29 cellular contexts compared by ENCODE assay signal in the genomic region with DNA sequence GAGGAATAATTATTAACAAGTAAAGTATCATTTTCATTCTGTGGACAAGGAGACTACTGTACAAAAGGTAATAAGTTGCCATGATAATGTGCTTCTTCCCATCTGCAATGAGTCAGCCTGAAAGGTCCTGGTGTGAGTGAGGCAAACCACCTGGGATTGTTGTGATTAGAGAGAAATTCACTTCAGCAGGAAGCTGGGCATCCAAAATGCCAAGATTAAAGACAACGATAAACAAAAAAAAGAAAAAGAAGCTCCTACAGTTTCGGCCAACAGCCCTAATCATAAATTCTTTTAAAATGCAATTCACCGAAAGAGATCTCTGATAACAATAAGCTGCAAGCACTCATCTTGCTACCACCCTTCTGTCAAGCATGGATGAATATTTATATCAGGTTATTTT.
DNase-seq lines count a peak whose midpoint lies in the region; ATAC-seq and TF ChIP-seq lines count a peak whose summit lies in the region.
"Had no signal": no experiment of that assay in that cellular context is flagged by ENCODE, and none has a peak within 500 bp of the region (broad histone marks: within the 10 kb centered on the region; RNA-seq: fewer than 3 reads in every experiment).

No MANE protein-coding gene starts in this region.

- no peaks in the 10 kb centered on the region for H4K20me1 ChIP-seq in neural progenitor cell (ENCODE audit: low read depth)

- peaks cover 3% of the 10 kb centered on the region for H3K9me3 Mint-ChIP-seq in neural progenitor cell

- H3K4me2 ChIP-seq in neural progenitor cell, result no peak overlapping the region

- H3K27me3 Mint-ChIP-seq in neural progenitor cell (ENCODE audit: insufficient read depth, low read depth), result no peaks in the 10 kb centered on the region
- H3K27me3 Mint-ChIP-seq: IgD-negative memory B cell had no signal

- no peaks in the 10 kb centered on the region for H3K27me3 ChIP-seq in neural progenitor cell
- H3K27me3 ChIP-seq in heart right ventricle, result no peaks in the 10 kb centered on the region
- H3K27me3 ChIP-seq: brain microvascular endothelial cell had no signal

- H3K27ac ChIP-seq in neural progenitor cell (no peak overlapping the region), heart right ventricle (no peak overlapping the region)
- H3K27ac ChIP-seq: brain microvascular endothelial cell, WERI-Rb-1 had no signal

- TF ChIP-seq CTCF in neural progenitor cell (IDR thresholded peaks at IDR 0.05), result no peak
- TF ChIP-seq CTCF in heart right ventricle (IDR thresholded peaks at IDR 0.05), result no peak

- H3K36me3 Mint-ChIP-seq in neural progenitor cell, result no peaks in the 10 kb centered on the region
- H3K36me3 Mint-ChIP-seq: CD14-positive monocyte, IgD-negative memory B cell, naive B cell had no signal

- intact Hi-C loops in heart right ventricle (cut with DNase I), result no loop called here

- peaks cover 3% of the 10 kb centered on the region for H3K4me1 Mint-ChIP-seq in neural progenitor cell
- H3K4me1 Mint-ChIP-seq: CD14-positive monocyte, naive B cell had no signal

- no peaks in the 10 kb centered on the region for H3K4me1 ChIP-seq in neural progenitor cell
- no peaks in the 10 kb centered on the region for H3K4me1 ChIP-seq in heart right ventricle
- H3K4me1 ChIP-seq: Caco-2 had no signal

- no peak overlapping the region for H3K9ac ChIP-seq in neural progenitor cell

- no peak overlapping the region for H3K4me3 ChIP-seq in neural progenitor cell
- H3K4me3 ChIP-seq in heart right ventricle, result no peak overlapping the region
- H3K4me3 ChIP-seq: HAP-1 had no signal

- no peaks in the 10 kb centered on the region for H3K79me2 ChIP-seq in neural progenitor cell (ENCODE audit: low read depth)

- H3K4me3 Mint-ChIP-seq in neural progenitor cell, result no peak overlapping the region
- H3K4me3 Mint-ChIP-seq: CD14-positive monocyte, IgD-negative memory B cell, naive B cell had no signal

- peak; percentile 8 for DNase-seq in NCI-H146 (lab: John Stamatoyannopoulos, UW)
- DNase-seq in NCI-H146 treated with DMSO at 0.1 percent for 48 hours (lab: John Stamatoyannopoulos, UW; ENCODE audit: unreplicated experiment), result no peak
- DNase-seq in kidney glomerular epithelial cell (lab: John Stamatoyannopoulos, UW), result peak; percentile 63
- DNase-seq in ureter (ENCODE audit: low spot score), result no peak
- DNase-seq in neural progenitor cell (ENCODE audit: low spot score), result no peak
- DNase-seq in DMS79 (lab: John Stamatoyannopoulos, UW), result no peak
- DNase-seq in heart right ventricle, result no peak
- DNase-seq: 8988T; activated CD4-positive, alpha-beta T cell treated with anti-CD3 and anti-CD28 coated beads for 4 hours; activated naive CD4-positive, alpha-beta T cell treated with anti-CD3 and anti-CD28 coated beads, Interleukin-2, amount 50 U/mL, for 16 hours; activated T-cell treated with anti-CD3 and anti-CD28 coated beads for 4 hours; brain microvascular endothelial cell; Caco-2; DND-41; left ventricle myocardium superior; MV-4-11; naive B cell; NCI-H1436 treated with DMSO at 0.1 percent for 48 hours; NCI-H748 treated with DMSO at 0.1 percent for 48 hours; SIG-M5; stimulated activated CD4-positive, alpha-beta T cell treated with anti-CD3 and anti-CD28 coated beads, Interleukin-4, amount 100 ng/mL, for 24 hours; T-helper 9 cell; trophoblast cell; WERI-Rb-1 had no signal

- H3K27ac Mint-ChIP-seq in neural progenitor cell, result no peak overlapping the region
- H3K27ac Mint-ChIP-seq: activated T-helper 2 cell treated with anti-CD3 and anti-CD28 coated beads, Interferon-gamma antibody, Interleukin-2, Interleukin-4, amounts not matched to agents 10 μg/mL and 5 μg/mL and 100 μg/mL, durations not matched to agents 14 hours and 24 hours and 36 hours; CD14-positive monocyte; IgD-negative memory B cell; naive B cell had no signal

- WGBS in heart right ventricle, 2 donors, result 50 to 52% methylated on average over 3 of the region's 3 CpGs

- H3K36me3 ChIP-seq in neural progenitor cell (no peaks in the 10 kb centered on the region), heart right ventricle (no peaks in the 10 kb centered on the region)
- H3K36me3 ChIP-seq: brain microvascular endothelial cell, HAP-1, WERI-Rb-1 had no signal

- H3K9me3 ChIP-seq in neural progenitor cell (ENCODE audit: low read depth), result peaks cover 2% of the 10 kb centered on the region
- peaks cover 0 to 10% (median 7%) of the 10 kb centered on the region in 11 donors for H3K9me3 ChIP-seq in heart right ventricle
- H3K9me3 ChIP-seq: Caco-2 had no signal

- H3F3A ChIP-seq in neural progenitor cell (ENCODE audit: low read depth), result no peaks in the 10 kb centered on the region

- ATAC-seq in HG03432 (IDR thresholded peaks at IDR 0.05; ENCODE audit: unreplicated experiment) (peak; percentile 69), heart right ventricle (no peak)
- ATAC-seq: left ventricle myocardium superior had no signal

- no peak overlapping the region for H2AFZ ChIP-seq in neural progenitor cell (replicated peaks)

Comparison
In these comparisons a context has a peak if more than half of its experiments do, and no peak if none do; other contexts are left out.
1. DNase-seq: peak in NCI-H146 (single experiment) and kidney glomerular epithelial cell (single experiment); none in NCI-H146 treated with DMSO at 0.1 percent for 48 hours (single experiment), ureter (single experiment), neural progenitor cell (single experiment), DMS79 (single experiment) and heart right ventricle (0 of 2).